12 cellular contexts compared by ENCODE assay signal in the genomic region with DNA sequence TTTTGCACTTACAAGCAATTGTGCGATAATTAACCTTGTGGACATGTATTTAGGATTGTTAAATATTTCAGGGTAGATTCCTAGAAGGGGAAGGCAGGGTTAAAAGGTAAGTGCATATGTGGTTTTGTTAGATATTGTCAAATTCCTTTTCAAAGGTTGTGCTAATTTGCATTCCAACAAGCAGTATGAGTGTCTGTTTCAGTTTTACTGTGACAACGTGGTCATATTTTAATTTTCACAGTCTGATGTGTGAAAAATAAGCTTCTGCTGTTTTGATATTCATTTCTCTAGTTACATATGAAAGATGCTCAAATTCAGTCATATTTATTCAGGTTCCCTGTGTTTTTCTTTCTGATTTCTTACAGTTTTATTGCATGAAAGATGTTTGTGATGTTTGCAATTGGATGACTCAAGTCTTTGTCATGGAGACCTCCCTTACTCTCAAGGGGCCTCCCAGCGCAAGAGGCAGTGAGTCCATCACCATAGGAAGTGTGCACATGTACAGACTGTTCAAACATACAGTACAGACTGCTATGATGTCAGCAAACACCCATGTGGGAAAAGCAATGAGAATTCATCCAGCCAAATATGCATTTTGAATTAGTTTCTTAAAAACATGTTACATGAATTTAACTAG.
A peak's percentile ranks its signal among the peaks of the same experiment; 100 is the strongest.
DNase-seq lines count a peak whose midpoint lies in the region; ATAC-seq lines count a peak whose summit lies in the region.
"Had no signal": no experiment of that assay in that cellular context is flagged by ENCODE, and none has a peak within 500 bp of the region (broad histone marks: within the 10 kb centered on the region; RNA-seq: fewer than 3 reads in every experiment).

No MANE protein-coding gene starts in this region.

- peak overlapping the region; percentile 46; the same call in 1 of the 2 replicates for H3K4me3 ChIP-seq in ACC112 (ENCODE audit: low read depth, low read length)
- H3K4me3 ChIP-seq: cardiac muscle cell, heart right ventricle had no signal

- DNase-seq in RKO (ENCODE audit: low spot score), result peak; percentile 26
- no peak for DNase-seq in NCI-H187 (lab: John Stamatoyannopoulos, UW)
- DNase-seq in effector CD8-positive, alpha-beta T cell (lab: John Stamatoyannopoulos, UW), result no peak
- DNase-seq in NCI-H2227 (lab: John Stamatoyannopoulos, UW; ENCODE audit: unreplicated experiment), result no peak
- no peak for DNase-seq in stimulated activated CD4-positive, alpha-beta T cell treated with anti-CD3 and anti-CD28 coated beads, Interleukin-12 subunit alpha, Interleukin-12 subunit beta, amount 100 ng/mL, for 4 hours
- DNase-seq: activated CD4-positive, alpha-beta T cell treated with anti-CD3 and anti-CD28 coated beads, Interleukin-2, amount 50 U/mL, for 1 hour; heart right ventricle had no signal

- ATAC-seq in GM19023 (IDR thresholded peaks at IDR 0.05; ENCODE audit: unreplicated experiment), result peak; percentile 70
- peak; percentile 89 for ATAC-seq in HG02884 (IDR thresholded peaks at IDR 0.05; ENCODE audit: unreplicated experiment)

- H3K27me3 ChIP-seq in ACC112 (ENCODE audit: insufficient read depth, low read length), result no peaks in the 10 kb centered on the region
- H3K27me3 ChIP-seq: cardiac muscle cell, heart right ventricle had no signal

- peak overlapping the region; percentile 86 for H3K27ac ChIP-seq in ACC112 (ENCODE audit: low read depth, low read length)
- H3K27ac ChIP-seq: cardiac muscle cell, heart right ventricle, KMS-11 had no signal

- H3K4me1 ChIP-seq in ACC112 (ENCODE audit: control insufficient read depth, insufficient read depth, low read length, unreplicated experiment), result peaks cover 15% of the 10 kb centered on the region
- H3K4me1 ChIP-seq: heart right ventricle had no signal

- H3K36me3 ChIP-seq in ACC112 (ENCODE audit: insufficient read depth, low read length), result no peaks in the 10 kb centered on the region
- H3K36me3 ChIP-seq: cardiac muscle cell, heart right ventricle had no signal

- H2AFZ ChIP-seq in ACC112 (ENCODE audit: low read length, unreplicated experiment), result no peak overlapping the region

- H3K79me2 ChIP-seq in ACC112 (ENCODE audit: control insufficient read depth, insufficient read depth, low read length, unreplicated experiment), result no peaks in the 10 kb centered on the region
